Comparison of ENCODE assay signal across 8 cellular contexts in the genomic region with DNA sequence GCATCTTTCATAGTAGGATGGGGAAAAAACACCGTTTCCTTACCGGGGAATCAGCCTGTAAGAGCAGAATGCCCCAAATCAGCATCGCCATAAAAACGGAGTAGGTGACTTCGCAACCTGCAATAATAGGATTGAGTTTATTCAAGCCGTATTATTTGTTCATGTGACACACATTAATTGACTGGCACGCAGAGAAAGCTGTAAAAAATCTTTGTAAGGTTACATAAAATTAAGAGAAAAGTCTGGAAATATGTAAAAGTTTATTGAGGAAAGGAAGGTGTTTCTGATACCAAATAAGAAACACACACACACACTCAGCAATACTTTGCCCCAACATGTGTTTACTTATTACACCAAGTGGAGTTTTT. TPM values are rescaled to one million over a fixed set of nuclear protein-coding genes. Genes with fewer than 3 reads are reported as not detected.
DNase-seq lines count a peak whose midpoint lies in the region; ATAC-seq and TF ChIP-seq lines count a peak whose summit lies in the region.

No MANE protein-coding gene starts in this region.

- no peaks in the 10 kb centered on the region for H3K27me3 ChIP-seq in GM23248 (replicated peaks; ENCODE audit: insufficient read depth)
- H3K27me3 ChIP-seq in WERI-Rb-1 (ENCODE audit: insufficient read depth, low read depth, severe bottlenecking): no peaks in the 10 kb centered on the region
- H3K27me3 ChIP-seq in gastrocnemius medialis: no peaks in the 10 kb centered on the region

- no peaks in the 10 kb centered on the region for H3K9me3 ChIP-seq in GM23248 (ENCODE audit: low read depth)
- no peaks in the 10 kb centered on the region for H3K9me3 ChIP-seq in WERI-Rb-1 (ENCODE audit: severe bottlenecking)
- no peaks in the 10 kb centered on the region for H3K9me3 ChIP-seq in gastrocnemius medialis

- peaks cover 32% of the 10 kb centered on the region for H3K4me1 ChIP-seq in GM23248 (ENCODE audit: insufficient read depth)
- peaks cover 19 to 21% of the 10 kb centered on the region in 2 donors for H3K4me1 ChIP-seq in gastrocnemius medialis

- no peaks in the 10 kb centered on the region for H4K20me1 ChIP-seq in GM23248 (ENCODE audit: insufficient read depth)

- intact Hi-C loops in gastrocnemius medialis (cut with DNase I; ENCODE audit: low total_unique reads): loop anchor here (1.0 to 2.0 kb wide), 3 partner anchors 27 to 60 kb away; partner anchors contain the start of gene IPO8

- no peak for TF ChIP-seq CTCF in WERI-Rb-1 (IDR thresholded peaks at IDR 0.05; ENCODE audit: low read depth, low read length)
- TF ChIP-seq CTCF in foreskin fibroblast (IDR thresholded peaks at IDR 0.05; ENCODE audit: low read depth, low read length): no peak
- TF ChIP-seq CTCF in gastrocnemius medialis (IDR thresholded peaks at IDR 0.05 in 4 of 5, conservative IDR thresholded peaks at IDR 0.05 in 1 of 5): no peak

- peaks cover 5% of the 10 kb centered on the region; the same call in 1 of the 2 replicates for H3K36me3 ChIP-seq in GM23248 (ENCODE audit: low read depth)
- no peaks in the 10 kb centered on the region for H3K36me3 ChIP-seq in WERI-Rb-1
- H3K36me3 ChIP-seq in gastrocnemius medialis: no peaks in the 10 kb centered on the region

- no peak for DNase-seq in GM23248
- DNase-seq in WERI-Rb-1: no peak
- no peak for DNase-seq in foreskin fibroblast
- no peak for DNase-seq in gastrocnemius medialis
- no peak for DNase-seq in NCI-H128 (lab: John Stamatoyannopoulos, UW; ENCODE audit: unreplicated experiment)
- no peak for DNase-seq in GM19238 (ENCODE audit: insufficient read length, low spot score)
- DNase-seq in NCI-H2081 treated with DMSO at 0.1 percent for 48 hours (lab: John Stamatoyannopoulos, UW): no peak

- H3K9me2 ChIP-seq in GM23248 (ENCODE audit: insufficient read depth): no peaks in the 10 kb centered on the region

- no peak for TF ChIP-seq POLR2A in gastrocnemius medialis (IDR thresholded peaks at IDR 0.05)

- peak overlapping the region; percentile 84 for H3K4me2 ChIP-seq in GM23248 (ENCODE audit: unreplicated experiment)

- peak overlapping the region; percentile 85 for H3K4me3 ChIP-seq in GM23248
- H3K4me3 ChIP-seq in WERI-Rb-1 (ENCODE audit: low read depth, low read length): peak overlapping the region; percentile 75
- H3K4me3 ChIP-seq in foreskin fibroblast (ENCODE audit: low read depth in 1 of 2, low read length in 2 of 2): peak overlapping the region; percentile 71 to 91
- peak overlapping the region; percentile 58 to 94 (median 82) for H3K4me3 ChIP-seq in gastrocnemius medialis

- H3K79me2 ChIP-seq in GM23248 (ENCODE audit: insufficient read depth): peaks cover 40% of the 10 kb centered on the region

- peak overlapping the region; percentile 82 for H3K9ac ChIP-seq in GM23248

- in situ Hi-C loops in GM23248 (cut with MboI) (no loop called here), gastrocnemius medialis (cut with MboI; ENCODE audit: low sequenced_read_pairs in 4 of 4) (loop anchor here in 1 of 4 donors (5.0 kb wide), 1 partner anchor 52 kb away; no protein-coding TSS in a partner anchor)

- H3K27ac ChIP-seq in GM23248 (peak overlapping the region; percentile 70), WERI-Rb-1 (peak overlapping the region; percentile 67), gastrocnemius medialis (peak overlapping the region; percentile 84 to 94 (median 90))

- no peak for ATAC-seq in gastrocnemius medialis
- no peak for ATAC-seq in GM18511 (IDR thresholded peaks at IDR 0.05; ENCODE audit: unreplicated experiment)

- peak overlapping the region; percentile 93 for H2AFZ ChIP-seq in GM23248

- H3F3A ChIP-seq in GM23248 (ENCODE audit: insufficient read depth): 0 out of 2 replicates have a peak, but pooled peaks cover 16% of the 10 kb centered on the region

- 28 to 29% methylated on average over 7 of the region's 7 CpGs for WGBS in GM23248 (ENCODE audit: low coverage in 1 of 2, low lambda C conversion rate in 2 of 2, missing lambda C conversion rate in 2 of 2), 2 experiments

RNA-seq across cellular contexts. Expression of gene CAPRIN2, which starts 0.6 kb away (rescaled TPM):
- 24.7 and 33.0 TPM in 2 replicates for total RNA-seq in GM23248 (2014; rRNA removed; shearing (Covaris generic))
- polyA plus RNA-seq in GM23248 (2016; fragmentation: Nextera tagmentation; extraction: Ambion mirVana): 19.3 and 20.1 TPM in 2 replicates
- 10 to 100 TPM in 1 of 4 donors, 1 to 10 TPM in 3; 6.3 to 21.1 (median 7.2) TPM for total RNA-seq in gastrocnemius medialis

RNA-seq across cellular contexts. Expression of gene IPO8, which starts 59.7 kb away (rescaled TPM):
- 21.4 and 22.8 TPM in 2 replicates for total RNA-seq in GM23248 (2014; rRNA removed; shearing (Covaris generic))
- 10.1 and 10.9 TPM in 2 replicates for polyA plus RNA-seq in GM23248 (2016; fragmentation: Nextera tagmentation; extraction: Ambion mirVana)
- total RNA-seq in gastrocnemius medialis: 10 to 100 TPM; 20.6 to 38.3 (median 26.1) TPM
